ENCODE assay signal across 8 cellular contexts in the genomic region with DNA sequence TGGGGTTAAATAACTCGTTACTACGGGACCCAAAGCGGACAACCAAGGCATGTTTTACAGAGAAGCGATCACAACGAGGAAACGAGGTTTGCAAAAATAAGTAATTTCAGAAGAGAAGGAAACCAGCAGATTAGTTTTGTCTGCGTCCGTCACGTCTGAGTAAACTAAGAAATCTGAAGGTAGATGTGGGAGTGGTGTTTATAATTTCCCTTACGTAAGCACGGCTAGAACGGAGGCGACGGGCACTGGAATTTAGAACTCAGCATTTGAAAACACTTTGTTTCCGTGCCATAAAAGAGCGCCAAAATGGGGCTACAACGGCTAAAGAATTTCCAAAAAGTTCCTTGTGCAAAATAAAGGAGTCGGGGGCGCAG. TPM values are rescaled to one million over a fixed set of nuclear protein-coding genes. Genes with fewer than 3 reads are reported as not detected.
DNase-seq lines count a peak whose midpoint lies in the region; ATAC-seq, FAIRE-seq and TF ChIP-seq lines count a peak whose summit lies in the region.

No MANE protein-coding gene starts in this region.

- peak; percentile 14 to 24 for DNase-seq in activated CD8-positive, alpha-beta memory T cell treated with anti-CD3 and anti-CD28 coated beads for 4 hours (ENCODE audit: low read depth in 2 of 2)
- no peak for DNase-seq in activated CD8-positive, alpha-beta memory T cell treated with anti-CD3 and anti-CD28 coated beads for 24 hours
- DNase-seq in NCI-H146 (lab: John Stamatoyannopoulos, UW) (peak; percentile 49), germinal center (ENCODE audit: low spot score) (peak; percentile 41), prostate gland (ENCODE audit: low spot score) (peak; percentile 17), D721Med (ENCODE audit: insufficient read length, low spot score) (no peak), 8988T (no peak)

- peak overlapping the region; percentile 98 for H3K27ac Mint-ChIP-seq in activated T-helper 17 cell treated with anti-CD3 and anti-CD28 coated beads, Interleukin-2, amount 50 U/mL, for 72 hours

- H3K4me1 Mint-ChIP-seq in activated T-helper 17 cell treated with anti-CD3 and anti-CD28 coated beads, Interleukin-2, amount 50 U/mL, for 72 hours, result peaks cover 24% of the 10 kb centered on the region

- no peaks in the 10 kb centered on the region for H3K27me3 Mint-ChIP-seq in activated T-helper 17 cell treated with anti-CD3 and anti-CD28 coated beads, Interleukin-2, amount 50 U/mL, for 72 hours

- ATAC-seq in activated T-helper 17 cell treated with anti-CD3 and anti-CD28 coated beads, Interleukin-2, amount 50 U/mL, for 72 hours (replicated peaks), result peak; percentile 52

- no peaks in the 10 kb centered on the region for H3K9me3 Mint-ChIP-seq in activated T-helper 17 cell treated with anti-CD3 and anti-CD28 coated beads, Interleukin-2, amount 50 U/mL, for 72 hours

- H3K36me3 Mint-ChIP-seq in activated T-helper 17 cell treated with anti-CD3 and anti-CD28 coated beads, Interleukin-2, amount 50 U/mL, for 72 hours (ENCODE audit: low read depth), result peaks cover 90% of the 10 kb centered on the region

- no peaks in the 10 kb centered on the region for H3K27me3 ChIP-seq in prostate gland (replicated peaks; ENCODE audit: insufficient read depth)

- H3K27ac ChIP-seq in prostate gland, result peak overlapping the region; percentile 95 to 96

- no peak for TF ChIP-seq CTCF in prostate gland (IDR thresholded peaks at IDR 0.05)
- TF ChIP-seq CTCF in D721Med (IDR thresholded peaks at IDR 0.05; ENCODE audit: insufficient read depth, missing control alignments), result no peak

- no peaks in the 10 kb centered on the region for H3K4me1 ChIP-seq in prostate gland (replicated peaks)

- under 1% methylated on average over 19 of the region's 19 CpGs for WGBS in prostate gland

- FAIRE-seq in D721Med (lab: Jason Lieb, UNC), result no peak

- H3K9me3 ChIP-seq in prostate gland, result no peaks in the 10 kb centered on the region

- TF ChIP-seq POLR2A in prostate gland (IDR thresholded peaks at IDR 0.05), result no peak

- intact Hi-C loops in prostate gland (cut with DNase I), result loop anchor here (2.0 to 10.0 kb wide), 3 partner anchors 73 to 463 kb away; a partner anchor contains a TSS

- peak overlapping the region; percentile 97 for H3K4me3 Mint-ChIP-seq in activated T-helper 17 cell treated with anti-CD3 and anti-CD28 coated beads, Interleukin-2, amount 50 U/mL, for 72 hours

- H3K36me3 ChIP-seq in prostate gland, result no peaks in the 10 kb centered on the region

- H3K4me3 ChIP-seq in prostate gland, result peak overlapping the region; percentile 78 to 83

RNA-seq across cellular contexts. Expression of a gene that starts 0.7 kb away (rescaled TPM):
- total RNA-seq in activated T-helper 17 cell treated with anti-CD3 and anti-CD28 coated beads, Interleukin-2, amount 50 U/mL, for 72 hours, result 10 to 100 TPM in 1 of 2 donors, 1 to 10 TPM in 1; 9.4 to 11.7 TPM
- total RNA-seq in prostate gland, result 10 to 100 TPM; 19.5 to 31.4 TPM

Comparison
In these comparisons a context has a peak if more than half of its experiments do, and no peak if none do; other contexts are left out.
1. DNase-seq: peak in activated CD8-positive, alpha-beta memory T cell treated with anti-CD3 and anti-CD28 coated beads for 4 hours (2 of 2), NCI-H146 (single experiment), germinal center (single experiment) and prostate gland (single experiment); none in activated CD8-positive, alpha-beta memory T cell treated with anti-CD3 and anti-CD28 coated beads for 24 hours (single experiment), D721Med (single experiment) and 8988T (single experiment).